Comparison of ENCODE assay signal across 1 cellular context in genomic region chr15:39127925-39128617, GRCh38.
TF ChIP-seq lines count a peak whose summit lies in the region.

No MANE protein-coding gene starts in this region.

TF ChIP-seq in HepG2, 621 proteins besides CTCF, POLR2A, EP300 and RAD21 (continued from another document and continues in another):
- TF ChIP-seq RERE (CRISPR knock-in tag; IDR thresholded peaks at IDR 0.05; ENCODE audit: low read depth), result 0 out of 2 replicates have a peak, but pooled peaks have one; percentile 37
- TF ChIP-seq SOX5 (CRISPR knock-in tag; IDR thresholded peaks at IDR 0.05; ENCODE audit: borderline replicate concordance), result peak; percentile 76; the same call in 1 of the 2 replicates
- TF ChIP-seq GATAD2A (CRISPR knock-in tag; IDR thresholded peaks at IDR 0.05), result peak; percentile 93
- peak; percentile 80 for TF ChIP-seq HOMEZ (CRISPR knock-in tag; IDR thresholded peaks at IDR 0.05; ENCODE audit: low read depth)
- peak; percentile 71; the same call in 1 of the 2 replicates for TF ChIP-seq ZNF770 (CRISPR knock-in tag; IDR thresholded peaks at IDR 0.05)
- peak; percentile 32; the same call in 1 of the 2 replicates for TF ChIP-seq PATZ1 (CRISPR knock-in tag; IDR thresholded peaks at IDR 0.05)
- no peak for TF ChIP-seq ZNF720 (CRISPR knock-in tag; IDR thresholded peaks at IDR 0.05)
- 0 out of 2 replicates have a peak, but pooled peaks have one; percentile 28 for TF ChIP-seq MAX (IDR thresholded peaks at IDR 0.05)
- no peak for TF ChIP-seq ZNF703 (CRISPR knock-in tag; IDR thresholded peaks at IDR 0.05; ENCODE audit: borderline replicate concordance)
- TF ChIP-seq GMEB1 (CRISPR knock-in tag; IDR thresholded peaks at IDR 0.05; ENCODE audit: borderline replicate concordance), result peak; percentile 23; the same call in 1 of the 2 replicates
- TF ChIP-seq KLF16 (CRISPR knock-in tag; IDR thresholded peaks at IDR 0.05), result 0 out of 4 replicates have a peak, but pooled peaks of 1 of the 2 experiments have one; percentile 28
- TF ChIP-seq TFAP4 (IDR thresholded peaks at IDR 0.05; ENCODE audit: borderline replicate concordance, low read depth), result peak; percentile 15; the same call in 1 of the 2 replicates
- 0 out of 2 replicates have a peak, but pooled peaks have one; percentile 39 for TF ChIP-seq KMT2A (CRISPR knock-in tag; IDR thresholded peaks at IDR 0.05)
- TF ChIP-seq NFE2L2 (IDR thresholded peaks at IDR 0.05; ENCODE audit: low read length), result peak; percentile 91
- TF ChIP-seq HNF1B (CRISPR knock-in tag; IDR thresholded peaks at IDR 0.05), result peak; percentile 59; the same call in 1 of the 2 replicates
- no peak for TF ChIP-seq ZNF224 (CRISPR knock-in tag; IDR thresholded peaks at IDR 0.05)
- no peak for TF ChIP-seq RFXANK (CRISPR knock-in tag; IDR thresholded peaks at IDR 0.05)
- no peak for TF ChIP-seq FOXP1 (IDR thresholded peaks at IDR 0.05)
- TF ChIP-seq FOXP1 (CRISPR knock-in tag; IDR thresholded peaks at IDR 0.05), result peak; percentile 63
- peak; percentile 40; the same call in 1 of the 2 replicates for TF ChIP-seq TBX2 (CRISPR knock-in tag; IDR thresholded peaks at IDR 0.05; ENCODE audit: borderline replicate concordance)
- peak; percentile 37; the same call in 1 of the 2 replicates for TF ChIP-seq MIER2 (CRISPR knock-in tag; IDR thresholded peaks at IDR 0.05)
- peak; percentile 33 for TF ChIP-seq BCL6 (CRISPR knock-in tag; IDR thresholded peaks at IDR 0.05)
- no peak for TF ChIP-seq ATF4 (CRISPR knock-in tag; IDR thresholded peaks at IDR 0.05)
- no peak; the same call in 1 of the 2 replicates for TF ChIP-seq SMC3 (IDR thresholded peaks at IDR 0.05; ENCODE audit: low read length)
- peak; percentile 64; the same call in 1 of the 2 replicates for TF ChIP-seq SALL1 (CRISPR knock-in tag; IDR thresholded peaks at IDR 0.05)
- peak; percentile 96 for TF ChIP-seq TEAD3 (CRISPR knock-in tag; optimal IDR thresholded peaks at IDR 0.05; ENCODE audit: borderline replicate concordance)
- peak; percentile 69; the same call in 1 of the 2 replicates for TF ChIP-seq FOXK1 (CRISPR knock-in tag; IDR thresholded peaks at IDR 0.05; ENCODE audit: borderline replicate concordance, low read depth)
- TF ChIP-seq MED8 (CRISPR knock-in tag; IDR thresholded peaks at IDR 0.05; ENCODE audit: insufficient replicate concordance), result no peak
- peak; percentile 86 for TF ChIP-seq MED1 (CRISPR knock-in tag; IDR thresholded peaks at IDR 0.05)
- TF ChIP-seq RARG (CRISPR knock-in tag; IDR thresholded peaks at IDR 0.05; ENCODE audit: low read depth), result no peak
- TF ChIP-seq ZNF136 (CRISPR knock-in tag; IDR thresholded peaks at IDR 0.05; ENCODE audit: low read depth), result no peak
- peak; percentile 79 for TF ChIP-seq ZNF784 (CRISPR knock-in tag; IDR thresholded peaks at IDR 0.05; ENCODE audit: borderline replicate concordance)
- no peak for TF ChIP-seq GMEB2 (CRISPR knock-in tag; IDR thresholded peaks at IDR 0.05; ENCODE audit: low read depth)
- TF ChIP-seq SAP130 (CRISPR knock-in tag; IDR thresholded peaks at IDR 0.05; ENCODE audit: low read depth), result peak; percentile 74
- TF ChIP-seq SMARCC2 (IDR thresholded peaks at IDR 0.05), result 0 out of 2 replicates have a peak, but pooled peaks have one; percentile 16
- 0 out of 2 replicates have a peak, but pooled peaks have one; percentile 42 for TF ChIP-seq TARDBP (CRISPR knock-in tag; IDR thresholded peaks at IDR 0.05)
- no peak for TF ChIP-seq ATF7-NPFF (CRISPR knock-in tag; IDR thresholded peaks at IDR 0.05; ENCODE audit: low read depth)
- TF ChIP-seq GFI1 (CRISPR knock-in tag; IDR thresholded peaks at IDR 0.05; ENCODE audit: borderline replicate concordance), result 0 out of 2 replicates have a peak, but pooled peaks have one; percentile 41
- TF ChIP-seq EED (CRISPR knock-in tag; IDR thresholded peaks at IDR 0.05), result no peak
- TF ChIP-seq ZBTB7A (CRISPR knock-in tag; IDR thresholded peaks at IDR 0.05), result peak; percentile 37; the same call in 1 of the 2 replicates
- TF ChIP-seq ZEB1 (IDR thresholded peaks at IDR 0.05; ENCODE audit: insufficient replicate concordance, low read depth), result no peak
- TF ChIP-seq JUN (CRISPR knock-in tag; IDR thresholded peaks at IDR 0.05), result peak; percentile 96
- TF ChIP-seq SIX4 (CRISPR knock-in tag; IDR thresholded peaks at IDR 0.05), result 0 out of 2 replicates have a peak, but pooled peaks have one; percentile 5
